1 cellular context compared by ENCODE assay signal in genomic region chr4:100314057-100314456, GRCh38.
TF ChIP-seq lines count a peak whose summit lies in the region.

No MANE protein-coding gene starts in this region.

TF ChIP-seq in GM23338, 12 proteins besides CTCF, POLR2A, EP300 and RAD21 (continued from another document):
- TF ChIP-seq REST (IDR thresholded peaks at IDR 0.05; ENCODE audit: unreplicated experiment) = no peak
TF ChIP-seq in GM23338: peak in this region for 0.
